1 cellular context compared by ENCODE assay signal in the genomic region with DNA sequence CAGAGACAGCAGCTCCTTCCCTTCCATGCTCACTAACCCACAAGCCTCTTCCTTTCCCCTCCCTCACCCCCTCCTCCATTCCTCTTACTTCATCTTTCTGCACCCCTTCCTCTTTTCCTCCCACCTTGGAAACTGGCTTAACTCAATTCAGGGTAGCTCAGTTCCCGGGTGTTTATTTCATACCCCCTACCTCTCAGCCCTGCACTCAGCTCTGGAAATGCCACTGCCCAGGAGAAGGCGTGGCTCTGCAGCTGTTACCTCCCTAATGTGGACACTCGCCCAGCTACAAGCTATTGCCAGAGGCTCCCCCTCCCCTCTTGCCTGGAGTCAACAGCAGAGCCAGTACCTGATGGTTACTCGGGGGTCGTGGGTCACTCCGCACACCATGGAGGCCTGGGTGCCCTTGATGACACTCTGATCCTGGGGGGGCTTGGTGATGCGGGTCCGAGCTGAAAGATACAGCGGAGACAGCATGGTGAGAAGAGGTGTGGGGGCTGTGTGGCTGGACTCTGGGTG.
TF ChIP-seq lines count a peak whose summit lies in the region.

No MANE protein-coding gene starts in this region.

TF ChIP-seq in GM23338, 12 proteins besides CTCF, POLR2A, EP300 and RAD21 (continued from another document):
- TF ChIP-seq, protein P1, sequence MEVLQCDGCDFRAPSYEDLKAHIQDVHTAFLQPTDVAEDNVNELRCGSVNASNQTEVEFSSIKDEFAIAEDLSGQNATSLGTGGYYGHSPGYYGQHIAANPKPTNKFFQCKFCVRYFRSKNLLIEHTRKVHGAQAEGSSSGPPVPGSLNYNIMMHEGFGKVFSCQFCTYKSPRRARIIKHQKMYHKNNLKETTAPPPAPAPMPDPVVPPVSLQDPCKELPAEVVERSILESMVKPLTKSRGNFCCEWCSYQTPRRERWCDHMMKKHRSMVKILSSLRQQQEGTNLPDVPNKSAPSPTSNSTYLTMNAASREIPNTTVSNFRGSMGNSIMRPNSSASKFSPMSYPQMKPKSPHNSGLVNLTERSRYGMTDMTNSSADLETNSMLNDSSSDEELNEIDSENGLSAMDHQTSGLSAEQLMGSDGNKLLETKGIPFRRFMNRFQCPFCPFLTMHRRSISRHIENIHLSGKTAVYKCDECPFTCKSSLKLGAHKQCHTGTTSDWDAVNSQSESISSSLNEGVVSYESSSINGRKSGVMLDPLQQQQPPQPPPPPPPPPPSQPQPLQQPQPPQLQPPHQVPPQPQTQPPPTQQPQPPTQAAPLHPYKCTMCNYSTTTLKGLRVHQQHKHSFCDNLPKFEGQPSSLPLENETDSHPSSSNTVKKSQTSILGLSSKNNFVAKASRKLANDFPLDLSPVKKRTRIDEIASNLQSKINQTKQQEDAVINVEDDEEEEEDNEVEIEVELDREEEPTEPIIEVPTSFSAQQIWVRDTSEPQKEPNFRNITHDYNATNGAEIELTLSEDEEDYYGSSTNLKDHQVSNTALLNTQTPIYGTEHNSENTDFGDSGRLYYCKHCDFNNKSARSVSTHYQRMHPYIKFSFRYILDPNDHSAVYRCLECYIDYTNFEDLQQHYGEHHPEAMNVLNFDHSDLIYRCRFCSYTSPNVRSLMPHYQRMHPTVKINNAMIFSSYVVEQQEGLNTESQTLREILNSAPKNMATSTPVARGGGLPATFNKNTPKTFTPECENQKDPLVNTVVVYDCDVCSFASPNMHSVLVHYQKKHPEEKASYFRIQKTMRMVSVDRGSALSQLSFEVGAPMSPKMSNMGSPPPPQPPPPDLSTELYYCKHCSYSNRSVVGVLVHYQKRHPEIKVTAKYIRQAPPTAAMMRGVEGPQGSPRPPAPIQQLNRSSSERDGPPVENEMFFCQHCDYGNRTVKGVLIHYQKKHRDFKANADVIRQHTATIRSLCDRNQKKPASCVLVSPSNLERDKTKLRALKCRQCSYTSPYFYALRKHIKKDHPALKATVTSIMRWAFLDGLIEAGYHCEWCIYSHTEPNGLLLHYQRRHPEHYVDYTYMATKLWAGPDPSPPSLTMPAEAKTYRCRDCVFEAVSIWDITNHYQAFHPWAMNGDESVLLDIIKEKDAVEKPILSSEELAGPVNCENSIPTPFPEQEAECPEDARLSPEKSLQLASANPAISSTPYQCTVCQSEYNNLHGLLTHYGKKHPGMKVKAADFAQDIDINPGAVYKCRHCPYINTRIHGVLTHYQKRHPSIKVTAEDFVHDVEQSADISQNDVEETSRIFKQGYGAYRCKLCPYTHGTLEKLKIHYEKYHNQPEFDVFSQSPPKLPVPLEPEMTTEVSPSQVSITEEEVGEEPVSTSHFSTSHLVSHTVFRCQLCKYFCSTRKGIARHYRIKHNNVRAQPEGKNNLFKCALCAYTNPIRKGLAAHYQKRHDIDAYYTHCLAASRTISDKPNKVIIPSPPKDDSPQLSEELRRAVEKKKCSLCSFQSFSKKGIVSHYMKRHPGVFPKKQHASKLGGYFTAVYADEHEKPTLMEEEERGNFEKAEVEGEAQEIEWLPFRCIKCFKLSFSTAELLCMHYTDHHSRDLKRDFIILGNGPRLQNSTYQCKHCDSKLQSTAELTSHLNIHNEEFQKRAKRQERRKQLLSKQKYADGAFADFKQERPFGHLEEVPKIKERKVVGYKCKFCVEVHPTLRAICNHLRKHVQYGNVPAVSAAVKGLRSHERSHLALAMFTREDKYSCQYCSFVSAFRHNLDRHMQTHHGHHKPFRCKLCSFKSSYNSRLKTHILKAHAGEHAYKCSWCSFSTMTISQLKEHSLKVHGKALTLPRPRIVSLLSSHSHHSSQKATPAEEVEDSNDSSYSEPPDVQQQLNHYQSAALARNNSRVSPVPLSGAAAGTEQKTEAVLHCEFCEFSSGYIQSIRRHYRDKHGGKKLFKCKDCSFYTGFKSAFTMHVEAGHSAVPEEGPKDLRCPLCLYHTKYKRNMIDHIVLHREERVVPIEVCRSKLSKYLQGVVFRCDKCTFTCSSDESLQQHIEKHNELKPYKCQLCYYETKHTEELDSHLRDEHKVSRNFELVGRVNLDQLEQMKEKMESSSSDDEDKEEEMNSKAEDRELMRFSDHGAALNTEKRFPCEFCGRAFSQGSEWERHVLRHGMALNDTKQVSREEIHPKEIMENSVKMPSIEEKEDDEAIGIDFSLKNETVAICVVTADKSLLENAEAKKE (CRISPR knock-in tag; IDR thresholded peaks at IDR 0.05) = no peak
- TF ChIP-seq EZH2 (IDR thresholded peaks at IDR 0.05; ENCODE audit: low read depth, unreplicated experiment) (no peak), ZNF114 (CRISPR knock-in tag; IDR thresholded peaks at IDR 0.05) (no peak), POLR2AphosphoS5 (IDR thresholded peaks at IDR 0.05; ENCODE audit: low read depth) (no peak), ZNF331 (CRISPR knock-in tag; IDR thresholded peaks at IDR 0.05; ENCODE audit: low read depth) (no peak)
- TF ChIP-seq, protein P2, sequence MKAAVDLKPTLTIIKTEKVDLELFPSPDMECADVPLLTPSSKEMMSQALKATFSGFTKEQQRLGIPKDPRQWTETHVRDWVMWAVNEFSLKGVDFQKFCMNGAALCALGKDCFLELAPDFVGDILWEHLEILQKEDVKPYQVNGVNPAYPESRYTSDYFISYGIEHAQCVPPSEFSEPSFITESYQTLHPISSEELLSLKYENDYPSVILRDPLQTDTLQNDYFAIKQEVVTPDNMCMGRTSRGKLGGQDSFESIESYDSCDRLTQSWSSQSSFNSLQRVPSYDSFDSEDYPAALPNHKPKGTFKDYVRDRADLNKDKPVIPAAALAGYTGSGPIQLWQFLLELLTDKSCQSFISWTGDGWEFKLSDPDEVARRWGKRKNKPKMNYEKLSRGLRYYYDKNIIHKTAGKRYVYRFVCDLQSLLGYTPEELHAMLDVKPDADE (IDR thresholded peaks at IDR 0.05) = no peak
